ENCODE assay signal across 16 cellular contexts in the genomic region with DNA sequence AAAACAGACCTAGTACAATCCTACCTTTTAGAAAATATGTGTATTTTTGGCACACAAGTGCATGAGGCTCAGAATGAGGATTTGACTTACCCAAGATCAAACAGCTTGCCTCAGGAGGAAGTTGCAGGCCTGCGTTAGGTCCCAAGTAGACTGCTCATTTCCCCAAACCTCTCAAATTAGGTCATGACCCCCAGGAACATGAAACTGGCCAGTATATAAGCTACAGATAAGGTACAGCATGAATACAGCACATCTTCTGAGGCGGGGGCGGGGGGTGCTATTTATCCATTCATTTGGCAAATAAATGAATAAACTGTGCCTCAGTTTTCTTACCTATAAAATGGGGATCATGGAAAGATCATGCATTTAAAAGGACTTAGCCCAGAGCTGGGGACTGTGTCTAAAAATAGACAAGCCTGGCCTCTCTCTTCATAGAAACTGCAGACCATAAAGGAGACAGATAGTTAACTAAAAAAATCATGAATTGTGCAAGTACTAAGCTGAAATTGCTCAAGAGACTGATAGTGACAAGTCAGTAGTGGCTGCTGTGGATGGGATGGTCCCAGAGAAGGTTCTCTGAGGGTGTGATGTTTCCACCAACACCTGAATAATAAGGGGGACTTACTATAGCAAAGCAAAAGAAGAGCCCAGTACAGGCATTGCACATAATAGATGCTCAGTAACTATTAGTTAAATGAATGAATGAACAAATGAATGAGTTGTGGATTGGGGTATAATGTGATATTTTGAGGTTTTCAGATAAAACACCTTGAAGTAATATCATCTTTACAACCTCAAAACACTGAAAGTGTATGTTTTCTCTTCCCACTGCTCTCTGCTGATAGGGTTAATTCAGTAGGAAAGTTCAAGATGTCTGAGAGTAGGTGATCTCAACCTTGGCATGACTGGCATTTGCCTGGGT.
DNase-seq lines count a peak whose midpoint lies in the region; ATAC-seq, FAIRE-seq and TF ChIP-seq lines count a peak whose summit lies in the region.
"Had no signal": no experiment of that assay in that cellular context is flagged by ENCODE, and none has a peak within 500 bp of the region (broad histone marks: within the 10 kb centered on the region; RNA-seq: fewer than 3 reads in every experiment).

No MANE protein-coding gene starts in this region.

- TF ChIP-seq POLR2A in H54 (IDR thresholded peaks at IDR 0.05; ENCODE audit: low read depth, low read length), result no peak

- ATAC-seq in HG03103 (IDR thresholded peaks at IDR 0.05; ENCODE audit: low read depth, unreplicated experiment) (peak; percentile 77), GM21381 (IDR thresholded peaks at IDR 0.05; ENCODE audit: unreplicated experiment) (no peak)
- peak; percentile 61 to 75 for ATAC-seq in stimulated activated naive B cell treated with anti-CD40 and anti-IgM and Interleukin-4, amounts not matched to agents 10 μg/mL and 1 μg/mL and 100 μg/mL, for 72 hours (replicated peaks)
- ATAC-seq: CD8-positive, alpha-beta T cell had no signal

- FAIRE-seq in H54 (lab: Jason Lieb, UNC), result no peak
- FAIRE-seq: bronchial epithelial cell, small intestine had no signal

- no peak overlapping the region for H3K4me3 Mint-ChIP-seq in stimulated activated naive B cell treated with anti-CD40 and anti-IgM and Interleukin-4, amounts not matched to agents 10 μg/mL and 1 μg/mL and 100 μg/mL, for 72 hours
- H3K4me3 Mint-ChIP-seq: CD8-positive, alpha-beta T cell had no signal

- H3K4me1 Mint-ChIP-seq in stimulated activated naive B cell treated with anti-CD40 and anti-IgM and Interleukin-4, amounts not matched to agents 10 μg/mL and 1 μg/mL and 100 μg/mL, for 72 hours, result peaks cover 3 to 22% of the 10 kb centered on the region in 2 donors

- H3K9me3 Mint-ChIP-seq in stimulated activated naive B cell treated with anti-CD40 and anti-IgM and Interleukin-4, amounts not matched to agents 10 μg/mL and 1 μg/mL and 100 μg/mL, for 72 hours, result no peaks in the 10 kb centered on the region
- H3K9me3 Mint-ChIP-seq: CD8-positive, alpha-beta T cell had no signal

- no peaks in the 10 kb centered on the region for H3K36me3 Mint-ChIP-seq in stimulated activated naive B cell treated with anti-CD40 and anti-IgM and Interleukin-4, amounts not matched to agents 10 μg/mL and 1 μg/mL and 100 μg/mL, for 72 hours
- H3K36me3 Mint-ChIP-seq: CD8-positive, alpha-beta T cell had no signal

- peak; percentile 84 for DNase-seq in SIG-M5 treated with dmso at 0.1 percent for 504 hours (lab: John Stamatoyannopoulos, UW; ENCODE audit: unreplicated experiment)
- no peak for DNase-seq in SIG-M5 (lab: John Stamatoyannopoulos, UW)
- peak; percentile 87 for DNase-seq in SKM-1 (lab: John Stamatoyannopoulos, UW; ENCODE audit: unreplicated experiment)
- no peak for DNase-seq in stimulated activated naive B cell treated with anti-CD40 and anti-IgM and Interleukin-4, amounts not matched to agents 10 μg/mL and 1 μg/mL and 100 μg/mL, for 72 hours
- DNase-seq in stimulated activated CD4-positive, alpha-beta T cell treated with anti-CD3 and anti-CD28 coated beads, Interleukin-4, amount 100 ng/mL, for 4 hours, result no peak
- DNase-seq in H54 (ENCODE audit: insufficient read length, low spot score), result no peak
- DNase-seq: 8988T; activated naive CD4-positive, alpha-beta T cell treated with Interleukin-2 at 50 U/mL for 16 hours; CD8-positive, alpha-beta T cell; effector memory CD4-positive, alpha-beta T cell; NCI-H187; small intestine; substantia nigra had no signal

- peaks cover 26 to 50% of the 10 kb centered on the region in 2 donors for H3K27me3 Mint-ChIP-seq in stimulated activated naive B cell treated with anti-CD40 and anti-IgM and Interleukin-4, amounts not matched to agents 10 μg/mL and 1 μg/mL and 100 μg/mL, for 72 hours

- H3K27ac Mint-ChIP-seq in stimulated activated naive B cell treated with anti-CD40 and anti-IgM and Interleukin-4, amounts not matched to agents 10 μg/mL and 1 μg/mL and 100 μg/mL, for 72 hours, result no peak overlapping the region
- H3K27ac Mint-ChIP-seq: CD8-positive, alpha-beta T cell had no signal

Comparison
In these comparisons a context has a peak if more than half of its experiments do, and no peak if none do; other contexts are left out.
1. DNase-seq: peak in SIG-M5 treated with dmso at 0.1 percent for 504 hours (single experiment) and SKM-1 (single experiment); none in SIG-M5 (single experiment), stimulated activated naive B cell treated with anti-CD40 and anti-IgM and Interleukin-4, amounts not matched to agents 10 μg/mL and 1 μg/mL and 100 μg/mL, for 72 hours (single experiment), stimulated activated CD4-positive, alpha-beta T cell treated with anti-CD3 and anti-CD28 coated beads, Interleukin-4, amount 100 ng/mL, for 4 hours (0 of 2) and H54 (single experiment).